ENCODE assay signal across 8 cellular contexts in the genomic region with DNA sequence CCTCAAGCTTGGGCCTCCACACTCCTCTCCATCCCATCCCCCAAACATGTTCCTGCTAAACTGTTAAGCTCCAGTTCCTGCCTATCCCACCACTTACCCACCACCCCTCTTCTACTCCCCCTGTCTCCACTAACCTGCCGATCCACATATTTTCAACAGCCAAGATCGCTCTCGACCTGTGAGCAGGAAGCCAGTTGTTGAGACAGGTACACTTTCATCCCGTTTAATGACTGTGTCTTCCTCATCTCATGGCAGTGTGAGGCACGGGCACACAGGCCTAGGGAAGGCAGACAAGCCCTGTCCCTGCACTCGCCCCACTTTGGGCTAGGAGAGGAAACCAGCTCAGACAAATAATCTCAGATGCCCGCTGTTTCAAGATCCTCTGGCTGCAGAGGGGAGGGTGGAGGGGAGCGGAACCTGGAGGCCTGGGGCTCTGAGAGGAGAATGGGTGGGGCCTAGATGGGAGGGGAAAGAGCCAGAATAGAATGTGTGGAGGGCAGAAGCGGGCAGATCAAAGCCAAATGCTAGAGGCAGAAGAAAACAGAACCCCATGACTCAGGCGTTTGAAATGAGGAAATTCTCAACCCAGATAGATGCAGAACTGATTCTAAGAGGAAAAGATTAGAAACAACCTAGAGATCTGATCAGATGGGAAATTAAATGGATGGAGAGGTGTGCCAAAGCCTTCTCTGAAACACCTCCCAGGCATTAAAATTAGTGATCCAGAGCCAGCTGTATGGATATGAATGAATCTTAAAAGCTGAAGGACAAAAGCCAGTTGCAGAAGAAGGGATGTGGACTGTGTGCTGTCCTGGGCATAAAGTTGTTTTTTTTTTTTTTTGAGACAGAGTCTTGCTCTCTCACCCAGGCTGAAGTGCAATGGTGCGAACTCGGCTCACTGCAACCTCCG. TPM values are rescaled to one million over a fixed set of nuclear protein-coding genes. Genes with fewer than 3 reads are reported as not detected.
DNase-seq lines count a peak whose midpoint lies in the region; ATAC-seq and TF ChIP-seq lines count a peak whose summit lies in the region.

No MANE protein-coding gene starts in this region.

- no peaks in the 10 kb centered on the region for H3K9me3 Mint-ChIP-seq in Calu3 (ENCODE audit: low read depth, unreplicated experiment)
- no peaks in the 10 kb centered on the region for H3K9me3 Mint-ChIP-seq in activated T-helper 2 cell treated with anti-CD3 and anti-CD28 coated beads, Interferon-gamma antibody, Interleukin-2, Interleukin-4, amounts not matched to agents 10 μg/mL and 5 μg/mL and 100 μg/mL, durations not matched to agents 14 hours and 24 hours and 36 hours

- POLR2A ChIA-PET in OCI-LY7 (lab: Charles Lee), result no interaction called here

- TF ChIP-seq POLR2A in heart left ventricle (IDR thresholded peaks at IDR 0.05), result no peak

- DNase-seq in Calu3 (peak; percentile 92), OCI-LY7 (ENCODE audit: low spot score) (peak; percentile 24), heart left ventricle (peak in 4 of 5 donors; percentile 22 to 61 (median 39)), renal cortical epithelial cell (ENCODE audit: low read depth) (peak; percentile 94), NCI-H2196 treated with DMSO at 0.1 percent for 48 hours (lab: John Stamatoyannopoulos, UW; ENCODE audit: unreplicated experiment) (no peak), cerebellar nuclear complex (lab: John Stamatoyannopoulos, UW) (no peak)
- DNase-seq in activated T-helper 2 cell treated with anti-CD3 and anti-CD28 coated beads, Interferon-gamma antibody, Interleukin-2, Interleukin-4, amounts not matched to agents 10 μg/mL and 5 μg/mL and 100 μg/mL, durations not matched to agents 14 hours and 24 hours and 36 hours (ENCODE audit: low spot score), result peak; percentile 29

- no peaks in the 10 kb centered on the region for H3K79me2 ChIP-seq in OCI-LY7 (ENCODE audit: insufficient read depth, low read depth, low read length)

- H3K4me3 ChIP-seq in OCI-LY7 (ENCODE audit: low read depth, low read length, poor library complexity, severe bottlenecking), result no peak overlapping the region
- H3K4me3 ChIP-seq in heart left ventricle, result peak overlapping the region in 1 of 12 donors; percentile 30

- H3K36me3 Mint-ChIP-seq in Calu3 (ENCODE audit: insufficient read depth, unreplicated experiment), result peaks cover 14% of the 10 kb centered on the region
- H3K36me3 Mint-ChIP-seq in activated T-helper 2 cell treated with anti-CD3 and anti-CD28 coated beads, Interferon-gamma antibody, Interleukin-2, Interleukin-4, amounts not matched to agents 10 μg/mL and 5 μg/mL and 100 μg/mL, durations not matched to agents 14 hours and 24 hours and 36 hours (ENCODE audit: low read depth), result no peaks in the 10 kb centered on the region

- no peaks in the 10 kb centered on the region for H3K27me3 ChIP-seq in heart left ventricle

- H3K9me2 ChIP-seq in OCI-LY7 (ENCODE audit: insufficient read depth, low read length), result no peaks in the 10 kb centered on the region

- WGBS in heart left ventricle, 4 donors, result 27 to 36% (median 33%) methylated on average over 13 of the region's 13 CpGs

- H3K27ac ChIP-seq in OCI-LY7 (ENCODE audit: low read depth, low read length, poor library complexity, severe bottlenecking) (no peak overlapping the region), heart left ventricle (peak overlapping the region in 1 of 12 donors; percentile 73)

- H3K4me2 ChIP-seq in OCI-LY7 (ENCODE audit: low read length), result no peak overlapping the region

- no peak for TF ChIP-seq CTCF in Calu3 (IDR thresholded peaks at IDR 0.05; ENCODE audit: unreplicated experiment)
- TF ChIP-seq CTCF in OCI-LY7 (conservative IDR thresholded peaks at IDR 0.05; ENCODE audit: low read length), result no peak
- no peak for TF ChIP-seq CTCF in heart left ventricle (IDR thresholded peaks at IDR 0.05)

- H3K4me1 Mint-ChIP-seq in Calu3 (ENCODE audit: low read depth, unreplicated experiment), result peaks cover 37% of the 10 kb centered on the region
- H3K4me1 Mint-ChIP-seq in activated T-helper 2 cell treated with anti-CD3 and anti-CD28 coated beads, Interferon-gamma antibody, Interleukin-2, Interleukin-4, amounts not matched to agents 10 μg/mL and 5 μg/mL and 100 μg/mL, durations not matched to agents 14 hours and 24 hours and 36 hours (ENCODE audit: low read depth), result peaks cover 8% of the 10 kb centered on the region

- ATAC-seq in heart left ventricle (peak in 3 of 4 donors; percentile 69 to 78 (median 70)), GM21619 (IDR thresholded peaks at IDR 0.05; ENCODE audit: unreplicated experiment) (no peak)

- CTCF ChIA-PET in Calu3 (lab: Charles Lee), result interaction anchor here (0.6 to 1.1 kb wide), 3 partner anchors 28 to 560 kb away, joined by 3 to 10 read pairs (median 3); no protein-coding TSS in a partner anchor
- CTCF ChIA-PET in OCI-LY7 (lab: Charles Lee; ENCODE audit: unreplicated experiment), result no interaction called here

- intact Hi-C loops in Calu3 (cut with micrococcal nuclease; ENCODE audit: unreplicated experiment), result no loop called here
- intact Hi-C loops in OCI-LY7 (cut with micrococcal nuclease; ENCODE audit: unreplicated experiment), result no loop called here
- intact Hi-C loops in activated T-helper 2 cell treated with anti-CD3 and anti-CD28 coated beads, Interferon-gamma antibody, Interleukin-2, Interleukin-4, amounts not matched to agents 10 μg/mL and 5 μg/mL and 100 μg/mL, durations not matched to agents 14 hours and 24 hours and 36 hours (cut with micrococcal nuclease), result no loop called here
- intact Hi-C loops in heart left ventricle (cut with DNase I), result no loop called here

- H3K4me1 ChIP-seq in OCI-LY7 (ENCODE audit: insufficient read depth, low read length, poor library complexity, severe bottlenecking), result no peaks in the 10 kb centered on the region
- H3K4me1 ChIP-seq in heart left ventricle, result peaks cover 0 to 22% (median 0%) of the 10 kb centered on the region in 12 donors

- H3K27me3 Mint-ChIP-seq in Calu3 (ENCODE audit: unreplicated experiment), result no peaks in the 10 kb centered on the region
- H3K27me3 Mint-ChIP-seq in activated T-helper 2 cell treated with anti-CD3 and anti-CD28 coated beads, Interferon-gamma antibody, Interleukin-2, Interleukin-4, amounts not matched to agents 10 μg/mL and 5 μg/mL and 100 μg/mL, durations not matched to agents 14 hours and 24 hours and 36 hours (ENCODE audit: low read depth), result no peaks in the 10 kb centered on the region

- peak overlapping the region; percentile 67 for H3K27ac Mint-ChIP-seq in Calu3 (ENCODE audit: unreplicated experiment)
- no peak overlapping the region for H3K27ac Mint-ChIP-seq in activated T-helper 2 cell treated with anti-CD3 and anti-CD28 coated beads, Interferon-gamma antibody, Interleukin-2, Interleukin-4, amounts not matched to agents 10 μg/mL and 5 μg/mL and 100 μg/mL, durations not matched to agents 14 hours and 24 hours and 36 hours

- H3K9me3 ChIP-seq in OCI-LY7 (ENCODE audit: low read length), result no peaks in the 10 kb centered on the region
- no peaks in the 10 kb centered on the region for H3K9me3 ChIP-seq in heart left ventricle

- no peaks in the 10 kb centered on the region for H4K20me1 ChIP-seq in OCI-LY7 (ENCODE audit: insufficient read depth, low read length)

- H3K4me3 Mint-ChIP-seq in Calu3 (ENCODE audit: low read depth, unreplicated experiment), result peak overlapping the region; percentile 44
- no peak overlapping the region for H3K4me3 Mint-ChIP-seq in activated T-helper 2 cell treated with anti-CD3 and anti-CD28 coated beads, Interferon-gamma antibody, Interleukin-2, Interleukin-4, amounts not matched to agents 10 μg/mL and 5 μg/mL and 100 μg/mL, durations not matched to agents 14 hours and 24 hours and 36 hours (ENCODE audit: low read depth)

- H3K36me3 ChIP-seq in OCI-LY7 (ENCODE audit: insufficient read depth, low read length) (no peaks in the 10 kb centered on the region), heart left ventricle (no peaks in the 10 kb centered on the region)

- BruUV-seq in Calu3 (replicated peaks; lab: Mats Ljungman, UMichigan) (no TSS peak), OCI-LY7 (replicated peaks; lab: Mats Ljungman, UMichigan) (no TSS peak)

- H2AFZ ChIP-seq in OCI-LY7 (ENCODE audit: low read length), result no peak overlapping the region

RNA-seq across cellular contexts. Expression of a gene that starts 16.9 kb away (rescaled TPM):
- total RNA-seq in Calu3 (2022), result 4.9 and 8.9 TPM in 2 replicates
- total RNA-seq in OCI-LY7 (2014; rRNA removed; shearing (Covaris generic)), result not detected in 2 replicates
- total RNA-seq in OCI-LY7 (2022), result not detected in 2 replicates
- total RNA-seq in activated T-helper 2 cell treated with anti-CD3 and anti-CD28 coated beads, Interferon-gamma antibody, Interleukin-2, Interleukin-4, amounts not matched to agents 10 μg/mL and 5 μg/mL and 100 μg/mL, durations not matched to agents 14 hours and 24 hours and 36 hours, result 0.34 and 1.2 TPM in 2 replicates
- total RNA-seq in heart left ventricle, result 1 to 10 TPM in 2 of 9 donors, under 1 TPM in 7; 0.18 to 3.8 (median 0.37) TPM
- polyA plus RNA-seq in heart left ventricle, result under 1 TPM; 0.11 to 0.35 TPM
- 2.2 and 3.1 TPM in 2 replicates for total RNA-seq in renal cortical epithelial cell

RNA-seq across cellular contexts. Expression of a gene that starts 42.9 kb away (rescaled TPM):
- total RNA-seq in Calu3 (2022) (107 and 118 TPM in 2 replicates), OCI-LY7 (2022) (not detected in 2 replicates), heart left ventricle (10 to 100 TPM in 7 of 9 donors, 1 to 10 TPM in 2; 9.3 to 62.5 (median 13.2) TPM), renal cortical epithelial cell (151 and 220 TPM in 2 replicates)
- not detected in 2 replicates for total RNA-seq in OCI-LY7 (2014; rRNA removed; shearing (Covaris generic))
- total RNA-seq in activated T-helper 2 cell treated with anti-CD3 and anti-CD28 coated beads, Interferon-gamma antibody, Interleukin-2, Interleukin-4, amounts not matched to agents 10 μg/mL and 5 μg/mL and 100 μg/mL, durations not matched to agents 14 hours and 24 hours and 36 hours, result 0.21 and 0.50 TPM in 2 replicates
- 10 to 100 TPM in 1 of 2 donors, 1 to 10 TPM in 1; 5.0 to 21.1 TPM for polyA plus RNA-seq in heart left ventricle

Comparison
In these comparisons a context has a peak if more than half of its experiments do, and no peak if none do; other contexts are left out.
1. DNase-seq: peak in Calu3 (single experiment), OCI-LY7 (single experiment), activated T-helper 2 cell treated with anti-CD3 and anti-CD28 coated beads, Interferon-gamma antibody, Interleukin-2, Interleukin-4, amounts not matched to agents 10 μg/mL and 5 μg/mL and 100 μg/mL, durations not matched to agents 14 hours and 24 hours and 36 hours (single experiment), heart left ventricle (4 of 5) and renal cortical epithelial cell (single experiment); none in NCI-H2196 treated with DMSO at 0.1 percent for 48 hours (single experiment) and cerebellar nuclear complex (0 of 2).